9 cellular contexts compared by ENCODE assay signal in the genomic region with DNA sequence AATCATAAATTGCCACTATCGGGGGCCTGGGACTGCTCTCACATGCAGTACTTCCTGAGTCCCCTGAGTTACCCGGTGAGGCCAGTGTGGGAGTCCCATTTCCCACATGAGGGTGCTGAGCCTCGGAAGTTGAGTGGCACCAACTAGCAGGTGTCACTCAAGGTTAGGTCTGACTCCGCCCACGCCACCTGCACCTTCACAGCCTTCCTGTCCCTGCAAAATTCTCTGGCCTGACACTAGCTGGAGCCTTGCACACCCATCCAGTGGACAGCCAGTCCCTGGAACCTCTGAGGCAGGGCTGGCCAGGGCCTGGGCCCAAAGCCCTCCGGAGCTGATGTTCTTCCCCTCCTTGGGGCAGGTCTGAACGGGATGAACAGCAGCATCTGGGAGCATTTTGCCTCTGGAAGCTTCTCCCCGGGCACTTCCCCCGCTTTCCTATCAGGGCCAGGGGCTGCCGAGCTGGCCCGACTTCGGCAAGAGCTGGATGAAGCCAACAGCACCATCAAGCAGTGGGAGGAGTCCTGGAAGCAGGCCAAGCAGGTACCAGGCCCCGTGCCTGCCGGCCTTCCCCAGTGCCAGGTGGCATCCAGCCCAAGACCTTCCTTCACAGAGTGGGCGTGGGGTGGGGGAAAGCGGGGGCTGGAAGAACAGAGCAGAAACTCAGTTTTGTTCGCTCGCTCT. TPM values are rescaled to one million over a fixed set of nuclear protein-coding genes. Genes with fewer than 3 reads are reported as not detected.
DNase-seq lines count a peak whose midpoint lies in the region; ATAC-seq, FAIRE-seq and TF ChIP-seq lines count a peak whose summit lies in the region.
"Had no signal": no experiment of that assay in that cellular context is flagged by ENCODE, and none has a peak within 500 bp of the region (broad histone marks: within the 10 kb centered on the region; RNA-seq: fewer than 3 reads in every experiment).

No MANE protein-coding gene starts in this region.

- no peaks in the 10 kb centered on the region for H3K9me3 ChIP-seq in BE2C
- no peaks in the 10 kb centered on the region for H3K9me3 ChIP-seq in KOPT-K1 (ENCODE audit: insufficient read depth, low read length, poor library complexity, severe bottlenecking)

- TF ChIP-seq CTCF in BE2C (IDR thresholded peaks at IDR 0.05; ENCODE audit: low read depth, low read length): no peak

- peaks cover 20% of the 10 kb centered on the region for H3K4me1 ChIP-seq in BE2C

- H3K9me3 Mint-ChIP-seq in activated CD4-positive, alpha-beta memory T cell treated with anti-CD3 and anti-CD28 coated beads, Interleukin-2, amount 10 ng/mL, durations not matched to agents 7 days and 5 days: no peaks in the 10 kb centered on the region
- H3K9me3 Mint-ChIP-seq: naive B cell had no signal

- peak; percentile 55 for ATAC-seq in left colon

- DNase-seq in BE2C: peak; percentile 49
- DNase-seq in activated CD4-positive, alpha-beta memory T cell treated with anti-CD3 and anti-CD28 coated beads, Interleukin-2, amount 10 ng/mL, durations not matched to agents 7 days and 5 days: no peak
- DNase-seq in left colon: peak; percentile 49 to 73
- no peak for DNase-seq in germinal center (ENCODE audit: low spot score)
- no peak for DNase-seq in GM12892 (ENCODE audit: insufficient read length)
- no peak for DNase-seq in effector CD8-positive, alpha-beta T cell (lab: John Stamatoyannopoulos, UW)
- DNase-seq in NCI-H1417 (lab: John Stamatoyannopoulos, UW): no peak
- DNase-seq: naive B cell had no signal

- H3K27ac ChIP-seq in KOPT-K1 (ENCODE audit: low read depth, low read length, poor library complexity, severe bottlenecking): peak overlapping the region; percentile 72

- TF ChIP-seq POLR2A in GM12892 (IDR thresholded peaks at IDR 0.05; ENCODE audit: low read depth, low read length): no peak

- H3K27ac Mint-ChIP-seq in activated CD4-positive, alpha-beta memory T cell treated with anti-CD3 and anti-CD28 coated beads, Interleukin-2, amount 10 ng/mL, durations not matched to agents 7 days and 5 days: peak overlapping the region; percentile 68

- FAIRE-seq in GM12892 (lab: Jason Lieb, UNC): no peak

- no peak overlapping the region for H3K4me3 Mint-ChIP-seq in activated CD4-positive, alpha-beta memory T cell treated with anti-CD3 and anti-CD28 coated beads, Interleukin-2, amount 10 ng/mL, durations not matched to agents 7 days and 5 days
- H3K4me3 Mint-ChIP-seq: naive B cell had no signal

- H3K36me3 ChIP-seq in BE2C (peaks cover 54% of the 10 kb centered on the region), KOPT-K1 (ENCODE audit: insufficient read depth, low read length) (peaks cover 100% of the 10 kb centered on the region)

- POLR2A ChIA-PET in activated CD4-positive, alpha-beta memory T cell treated with anti-CD3 and anti-CD28 coated beads, Interleukin-2, amount 10 ng/mL, durations not matched to agents 7 days and 5 days (lab: Charles Lee): interaction anchor here (0.6 to 15.1 kb wide), 8 partner anchors 8 to 58 kb away, joined by 3 to 190 read pairs (median 12); a partner anchor contains a TSS

- CTCF ChIA-PET in activated CD4-positive, alpha-beta memory T cell treated with anti-CD3 and anti-CD28 coated beads, Interleukin-2, amount 10 ng/mL, durations not matched to agents 7 days and 5 days (lab: Charles Lee): interaction anchor here (0.5 to 0.9 kb wide), 3 partner anchors 20 to 74 kb away, joined by 3 to 10 read pairs (median 3); no protein-coding TSS in a partner anchor

- H3K4me3 ChIP-seq in BE2C (ENCODE audit: low read depth, low read length): no peak overlapping the region

- peaks cover 34% of the 10 kb centered on the region for H3K36me3 Mint-ChIP-seq in activated CD4-positive, alpha-beta memory T cell treated with anti-CD3 and anti-CD28 coated beads, Interleukin-2, amount 10 ng/mL, durations not matched to agents 7 days and 5 days (ENCODE audit: low read depth)

- H3K27me3 Mint-ChIP-seq in activated CD4-positive, alpha-beta memory T cell treated with anti-CD3 and anti-CD28 coated beads, Interleukin-2, amount 10 ng/mL, durations not matched to agents 7 days and 5 days: no peaks in the 10 kb centered on the region
- H3K27me3 Mint-ChIP-seq: naive B cell had no signal

- no peaks in the 10 kb centered on the region for H3K27me3 ChIP-seq in BE2C

- intact Hi-C loops in left colon (cut with DNase I, micrococcal nuclease): no loop called here

- peaks cover 28% of the 10 kb centered on the region for H3K4me1 Mint-ChIP-seq in activated CD4-positive, alpha-beta memory T cell treated with anti-CD3 and anti-CD28 coated beads, Interleukin-2, amount 10 ng/mL, durations not matched to agents 7 days and 5 days

RNA-seq across cellular contexts. Expression of a gene that starts 21.9 kb away (rescaled TPM):
- polyA plus RNA-seq in BE2C (2012; ENCODE audit: insufficient read depth, insufficient read length, low read depth): 23.0 TPM
- total RNA-seq in activated CD4-positive, alpha-beta memory T cell treated with anti-CD3 and anti-CD28 coated beads, Interleukin-2, amount 10 ng/mL, durations not matched to agents 7 days and 5 days: 100 to 1,000 TPM; 179 to 190 TPM
- total RNA-seq in left colon: 10 to 100 TPM; 20.5 to 31.0 TPM
- 18.6 TPM for polyA plus RNA-seq in GM12892 (2012; ENCODE audit: missing spikeins)

RNA-seq across cellular contexts. Expression of a gene that starts 32.9 kb away (rescaled TPM):
- 228 TPM for polyA plus RNA-seq in BE2C (2012; ENCODE audit: insufficient read depth, insufficient read length, low read depth)
- total RNA-seq in activated CD4-positive, alpha-beta memory T cell treated with anti-CD3 and anti-CD28 coated beads, Interleukin-2, amount 10 ng/mL, durations not matched to agents 7 days and 5 days: 100 to 1,000 TPM; 107 to 114 TPM
- total RNA-seq in left colon: 100 to 1,000 TPM in 1 of 2 donors, 10 to 100 TPM in 1; 96.5 to 105 TPM
- 51.0 TPM for polyA plus RNA-seq in GM12892 (2012; ENCODE audit: missing spikeins)

RNA-seq across cellular contexts. Expression of a gene that starts 37.7 kb away (rescaled TPM):
- 27.3 TPM for polyA plus RNA-seq in BE2C (2012; ENCODE audit: insufficient read depth, insufficient read length, low read depth)
- total RNA-seq in activated CD4-positive, alpha-beta memory T cell treated with anti-CD3 and anti-CD28 coated beads, Interleukin-2, amount 10 ng/mL, durations not matched to agents 7 days and 5 days: 10 to 100 TPM; 26.1 TPM
- total RNA-seq in left colon: 10 to 100 TPM; 18.3 to 21.8 TPM
- polyA plus RNA-seq in GM12892 (2012; ENCODE audit: missing spikeins): 26.4 TPM

RNA-seq across cellular contexts. Expression of a gene that starts 56.1 kb away (rescaled TPM):
- polyA plus RNA-seq in BE2C (2012; ENCODE audit: insufficient read depth, insufficient read length, low read depth): 35.9 TPM
- 10 to 100 TPM; 31.9 to 33.8 TPM for total RNA-seq in activated CD4-positive, alpha-beta memory T cell treated with anti-CD3 and anti-CD28 coated beads, Interleukin-2, amount 10 ng/mL, durations not matched to agents 7 days and 5 days
- 10 to 100 TPM; 44.8 to 61.8 TPM for total RNA-seq in left colon
- 1.3 TPM for polyA plus RNA-seq in GM12892 (2012; ENCODE audit: missing spikeins)

RNA-seq across cellular contexts. Expression of a gene that starts 57.3 kb away (rescaled TPM):
- 20.7 TPM for polyA plus RNA-seq in BE2C (2012; ENCODE audit: insufficient read depth, insufficient read length, low read depth)
- 10 to 100 TPM; 40.0 to 40.6 TPM for total RNA-seq in activated CD4-positive, alpha-beta memory T cell treated with anti-CD3 and anti-CD28 coated beads, Interleukin-2, amount 10 ng/mL, durations not matched to agents 7 days and 5 days
- 10 to 100 TPM; 14.1 to 16.9 TPM for total RNA-seq in left colon
- polyA plus RNA-seq in GM12892 (2012; ENCODE audit: missing spikeins): 9.4 TPM

Comparison
In these comparisons a context has a peak if more than half of its experiments do, and no peak if none do; other contexts are left out.
1. DNase-seq: peak in BE2C (single experiment) and left colon (2 of 2); none in activated CD4-positive, alpha-beta memory T cell treated with anti-CD3 and anti-CD28 coated beads, Interleukin-2, amount 10 ng/mL, durations not matched to agents 7 days and 5 days (single experiment), germinal center (single experiment), GM12892 (single experiment), effector CD8-positive, alpha-beta T cell (single experiment) and NCI-H1417 (0 of 3).
2. RNA of a gene that starts 21.9 kb away (total RNA-seq): 179 to 190 TPM in activated CD4-positive, alpha-beta memory T cell treated with anti-CD3 and anti-CD28 coated beads, Interleukin-2, amount 10 ng/mL, durations not matched to agents 7 days and 5 days; 20.5 to 31.0 TPM in left colon; every median in the first group is over 4 times any median in the second.